ENCODE assay signal across 28 cellular contexts in genomic region chr13:28349901-28350654, GRCh38.
DNase-seq lines count a peak whose midpoint lies in the region; ATAC-seq and TF ChIP-seq lines count a peak whose summit lies in the region.
"Had no signal": no experiment of that assay in that cellular context is flagged by ENCODE, and none has a peak within 500 bp of the region (broad histone marks: within the 10 kb centered on the region; RNA-seq: fewer than 3 reads in every experiment).

No MANE protein-coding gene starts in this region.

- no peaks in the 10 kb centered on the region for H3K36me3 ChIP-seq in hepatocyte (replicated peaks; ENCODE audit: insufficient read depth, low read depth)
- no peaks in the 10 kb centered on the region for H3K36me3 ChIP-seq in upper lobe of right lung
- H3K36me3 ChIP-seq: prostate gland had no signal

- H3K4me2 ChIP-seq in hepatocyte: no peak overlapping the region

- peaks cover 13% of the 10 kb centered on the region for H3K27me3 Mint-ChIP-seq in T-helper 2 cell treated with Interferon-gamma antibody and Interleukin-4, amounts not matched to agents 5 μg/mL and 100 μg/mL, for 36 hours (ENCODE audit: low read depth)

- no peak overlapping the region for H3K27ac Mint-ChIP-seq in T-helper 2 cell treated with Interferon-gamma antibody and Interleukin-4, amounts not matched to agents 5 μg/mL and 100 μg/mL, for 36 hours
- H3K27ac Mint-ChIP-seq: activated CD4-positive, alpha-beta memory T cell treated with anti-CD3 and anti-CD28 coated beads for 36 hours; immature natural killer cell; naive thymus-derived CD4-positive, alpha-beta T cell; T-helper 1 cell treated with Interleukin-12 subunit alpha and Interleukin-12 subunit beta and Interleukin-4 antibody, amounts not matched to agents 30 μg/mL and 1 μg/mL, for 36 hours had no signal

- H2AFZ ChIP-seq in hepatocyte: no peak overlapping the region

- DNase-seq in NCI-H82 (lab: John Stamatoyannopoulos, UW): peak; percentile 33
- DNase-seq in NCI-H82 treated with DMSO at 0.1 percent for 48 hours (lab: John Stamatoyannopoulos, UW; ENCODE audit: unreplicated experiment): no peak
- DNase-seq in Right ventricle myocardium inferior (ENCODE audit: missing footprints): no peak
- peak; percentile 28 for DNase-seq in hepatocyte (ENCODE audit: low spot score)
- DNase-seq in upper lobe of right lung: no peak
- DNase-seq in erythroblast (lab: John Stamatoyannopoulos, UW): no peak
- no peak for DNase-seq in T-helper 2 cell treated with Interferon-gamma antibody and Interleukin-4, amounts not matched to agents 5 μg/mL and 100 μg/mL, for 36 hours (ENCODE audit: low spot score)
- DNase-seq: activated CD4-positive, alpha-beta memory T cell treated with anti-CD3 and anti-CD28 coated beads for 36 hours; activated CD4-positive, CD25-positive, alpha-beta regulatory T cell treated with anti-CD3 and anti-CD28 coated beads, Interleukin-2, amount 50 U/mL, for 72 hours; activated naive CD4-positive, alpha-beta T cell treated with Interleukin-2 at 50 U/mL for 16 hours; body of pancreas; C1 segment of cervical spinal cord; DMS53; immature natural killer cell; naive thymus-derived CD4-positive, alpha-beta T cell; NCI-H446 treated with DMSO at 0.1 percent for 48 hours; occipital lobe; stimulated activated CD4-positive, alpha-beta T cell treated with anti-CD3 and anti-CD28 coated beads, Interleukin-15, amount 100 ng/mL, for 24 hours; stimulated activated CD4-positive, alpha-beta T cell treated with anti-CD3 and anti-CD28 coated beads, Interleukin-4, amount 100 ng/mL, for 4 hours; upper lobe of left lung had no signal

- H3K27me3 ChIP-seq in hepatocyte (no peaks in the 10 kb centered on the region), upper lobe of right lung (no peaks in the 10 kb centered on the region)
- H3K27me3 ChIP-seq: body of pancreas, upper lobe of left lung had no signal

- intact Hi-C loops in Right ventricle myocardium inferior (cut with DNase I) (no loop called here), upper lobe of right lung (cut with DNase I) (no loop called here)

- no peak for TF ChIP-seq POLR2A in erythroblast (IDR thresholded peaks at IDR 0.05; ENCODE audit: low read length)

- no peaks in the 10 kb centered on the region for H3K9me2 ChIP-seq in hepatocyte (replicated peaks; ENCODE audit: insufficient read depth)

- H3K36me3 Mint-ChIP-seq in T-helper 2 cell treated with Interferon-gamma antibody and Interleukin-4, amounts not matched to agents 5 μg/mL and 100 μg/mL, for 36 hours (ENCODE audit: low read depth): no peaks in the 10 kb centered on the region
- H3K36me3 Mint-ChIP-seq: activated CD4-positive, alpha-beta memory T cell treated with anti-CD3 and anti-CD28 coated beads for 36 hours; immature natural killer cell had no signal

- no peak overlapping the region for H3K4me3 Mint-ChIP-seq in T-helper 2 cell treated with Interferon-gamma antibody and Interleukin-4, amounts not matched to agents 5 μg/mL and 100 μg/mL, for 36 hours
- H3K4me3 Mint-ChIP-seq: activated CD4-positive, alpha-beta memory T cell treated with anti-CD3 and anti-CD28 coated beads for 36 hours; immature natural killer cell; naive thymus-derived CD4-positive, alpha-beta T cell; T-helper 1 cell treated with Interleukin-12 subunit alpha and Interleukin-12 subunit beta and Interleukin-4 antibody, amounts not matched to agents 30 μg/mL and 1 μg/mL, for 36 hours had no signal

- H3K9me3 ChIP-seq in hepatocyte (ENCODE audit: low read depth) (no peaks in the 10 kb centered on the region), upper lobe of right lung (no peaks in the 10 kb centered on the region)
- H3K9me3 ChIP-seq: body of pancreas, prostate gland, upper lobe of left lung had no signal

- no peak for TF ChIP-seq CTCF in hepatocyte (IDR thresholded peaks at IDR 0.05; ENCODE audit: poor library complexity)
- no peak for TF ChIP-seq CTCF in upper lobe of right lung (IDR thresholded peaks at IDR 0.05)

- H3K79me2 ChIP-seq in hepatocyte: no peaks in the 10 kb centered on the region

- H3K4me1 ChIP-seq in hepatocyte (ENCODE audit: insufficient read depth): no peaks in the 10 kb centered on the region
- no peaks in the 10 kb centered on the region for H3K4me1 ChIP-seq in upper lobe of right lung
- H3K4me1 ChIP-seq: body of pancreas, prostate gland, upper lobe of left lung had no signal

- peaks cover 21% of the 10 kb centered on the region for H3K4me1 Mint-ChIP-seq in T-helper 2 cell treated with Interferon-gamma antibody and Interleukin-4, amounts not matched to agents 5 μg/mL and 100 μg/mL, for 36 hours (ENCODE audit: low read depth)

- ATAC-seq in Right ventricle myocardium inferior (peak; percentile 81), upper lobe of right lung (peak; percentile 47)
- no peak for ATAC-seq in activated CD4-positive, CD25-positive, alpha-beta regulatory T cell treated with anti-CD3 and anti-CD28 coated beads, Interleukin-2, amount 50 U/mL, for 24 hours
- ATAC-seq: body of pancreas; HCT116; left lobe of liver; naive thymus-derived CD4-positive, alpha-beta T cell had no signal

- WGBS in hepatocyte (ENCODE audit: low lambda C conversion rate, missing lambda C conversion rate): 56% methylated on average over 8 of the region's 8 CpGs

- H3K9me3 Mint-ChIP-seq in T-helper 2 cell treated with Interferon-gamma antibody and Interleukin-4, amounts not matched to agents 5 μg/mL and 100 μg/mL, for 36 hours: no peaks in the 10 kb centered on the region
- H3K9me3 Mint-ChIP-seq: activated CD4-positive, alpha-beta memory T cell treated with anti-CD3 and anti-CD28 coated beads for 36 hours; immature natural killer cell had no signal

- no peaks in the 10 kb centered on the region for H4K20me1 ChIP-seq in hepatocyte (ENCODE audit: insufficient read depth, poor library complexity, severe bottlenecking)

- H3K4me3 ChIP-seq in hepatocyte (no peak overlapping the region), upper lobe of right lung (no peak overlapping the region)
- H3K4me3 ChIP-seq: body of pancreas, prostate gland, SK-N-MC, upper lobe of left lung had no signal

- H3K27ac ChIP-seq in hepatocyte: no peak overlapping the region
- H3K27ac ChIP-seq in upper lobe of right lung: no peak overlapping the region
- H3K27ac ChIP-seq: 22Rv1, body of pancreas, prostate gland, RWPE1, SK-N-MC, upper lobe of left lung had no signal

Comparison
In these comparisons a context has a peak if more than half of its experiments do, and no peak if none do; other contexts are left out.
1. DNase-seq: peak in NCI-H82 (single experiment) and hepatocyte (single experiment); none in NCI-H82 treated with DMSO at 0.1 percent for 48 hours (single experiment), Right ventricle myocardium inferior (single experiment), upper lobe of right lung (single experiment), erythroblast (0 of 2) and T-helper 2 cell treated with Interferon-gamma antibody and Interleukin-4, amounts not matched to agents 5 μg/mL and 100 μg/mL, for 36 hours (single experiment).
2. ATAC-seq: peak in Right ventricle myocardium inferior (single experiment) and upper lobe of right lung (single experiment); none in activated CD4-positive, CD25-positive, alpha-beta regulatory T cell treated with anti-CD3 and anti-CD28 coated beads, Interleukin-2, amount 50 U/mL, for 24 hours (0 of 2).